ENCODE assay signal across 12 cellular contexts in the genomic region with DNA sequence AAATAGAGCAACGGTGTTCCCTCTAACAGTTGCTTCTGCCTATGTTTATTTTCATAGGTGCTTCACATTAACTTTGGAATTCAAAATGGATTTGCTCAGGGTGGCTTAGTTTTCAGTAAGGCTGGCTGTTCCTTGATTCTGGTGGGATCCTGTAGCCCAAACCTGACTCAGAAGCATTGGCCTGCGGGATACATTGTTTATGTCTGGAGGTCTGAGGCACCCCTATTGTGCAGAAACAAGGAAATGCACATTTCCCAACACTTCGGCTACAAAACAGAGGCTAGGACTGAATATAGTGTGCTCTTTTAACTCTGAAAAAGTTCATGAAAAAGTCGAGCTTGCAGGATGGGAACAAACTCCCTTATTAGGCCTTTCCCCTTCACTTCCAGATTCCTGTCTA.
"Had no signal": no experiment of that assay in that cellular context is flagged by ENCODE, and none has a peak within 500 bp of the region (broad histone marks: within the 10 kb centered on the region; RNA-seq: fewer than 3 reads in every experiment).

No MANE protein-coding gene starts in this region.

- H3K27me3 ChIP-seq: adrenal gland, gastroesophageal sphincter, upper lobe of right lung had no signal

- H3K4me1 ChIP-seq: adrenal gland, gastroesophageal sphincter, lower lobe of right lung, upper lobe of right lung had no signal

- H3K36me3 ChIP-seq: adrenal gland, esophagus squamous epithelium, gastroesophageal sphincter, lower lobe of right lung, upper lobe of right lung had no signal

- H3K27ac ChIP-seq: adrenal gland, esophagus squamous epithelium, gastroesophageal sphincter, lower lobe of right lung, upper lobe of right lung had no signal

- DNase-seq: activated CD4-positive, alpha-beta T cell treated with anti-CD3 and anti-CD28 coated beads, Interleukin-2, amount 10 ng/mL, durations not matched to agents 7 days and 5 days; activated CD4-positive, CD25-positive, alpha-beta regulatory T cell; activated naive CD4-positive, alpha-beta T cell treated with anti-CD3 and anti-CD28 coated beads for 36 hours; activated T-cell treated with anti-CD3 and anti-CD28 coated beads for 4 hours; adrenal gland; esophagus squamous epithelium; lower lobe of right lung; naive thymus-derived CD8-positive, alpha-beta T cell; stimulated activated CD4-positive, alpha-beta T cell treated with anti-CD3 and anti-CD28 coated beads, Interleukin-15, amount 100 ng/mL, for 24 hours; stimulated activated CD4-positive, alpha-beta T cell treated with anti-CD3 and anti-CD28 coated beads, Interleukin-4, amount 100 ng/mL, for 24 hours; upper lobe of right lung had no signal

- H3K9me3 ChIP-seq: adrenal gland, esophagus squamous epithelium, gastroesophageal sphincter, lower lobe of right lung, upper lobe of right lung had no signal

- H3K4me3 ChIP-seq: adrenal gland, esophagus squamous epithelium, gastroesophageal sphincter, lower lobe of right lung, upper lobe of right lung had no signal
